Comparison of ENCODE assay signal across 10 cellular contexts in the genomic region with DNA sequence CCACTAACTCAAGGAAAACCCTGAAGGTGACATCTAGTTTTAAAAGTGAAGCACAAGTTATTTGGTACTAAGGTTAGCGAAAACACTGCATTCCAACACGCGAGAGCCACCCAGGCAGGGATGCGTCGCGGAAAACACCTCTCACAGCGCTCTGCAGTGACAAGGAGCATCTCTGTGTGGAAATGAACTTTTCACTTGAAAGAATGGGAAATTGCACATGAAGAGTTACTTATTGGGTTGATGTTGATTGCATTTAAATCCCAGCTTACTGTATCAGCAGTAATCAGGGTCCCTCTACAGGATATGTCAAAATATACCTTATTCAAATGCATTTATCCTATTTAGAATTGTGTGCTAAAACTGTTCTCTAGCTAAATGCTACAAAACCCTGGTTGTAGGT.
DNase-seq lines count a peak whose midpoint lies in the region; TF ChIP-seq lines count a peak whose summit lies in the region.
"Had no signal": no experiment of that assay in that cellular context is flagged by ENCODE, and none has a peak within 500 bp of the region (broad histone marks: within the 10 kb centered on the region; RNA-seq: fewer than 3 reads in every experiment).

No MANE protein-coding gene starts in this region.

- no peak overlapping the region for H3K4me3 Mint-ChIP-seq in Caco-2 (ENCODE audit: unreplicated experiment)

- peaks cover 14% of the 10 kb centered on the region for H3K4me1 ChIP-seq in left ventricle myocardium inferior
- peaks cover 0 to 22% of the 10 kb centered on the region in 2 donors for H3K4me1 ChIP-seq in right atrium auricular region
- no peaks in the 10 kb centered on the region for H3K4me1 ChIP-seq in adrenal gland (replicated peaks in 1 of 2)
- no peaks in the 10 kb centered on the region for H3K4me1 ChIP-seq in Caco-2

- peak overlapping the region; percentile 72 for H3K27ac ChIP-seq in left ventricle myocardium inferior (replicated peaks)
- peak overlapping the region in 1 of 2 donors; percentile 88 for H3K27ac ChIP-seq in right atrium auricular region
- no peak overlapping the region for H3K27ac ChIP-seq in adrenal gland

- peaks cover 85% of the 10 kb centered on the region for H3K27me3 ChIP-seq in left ventricle myocardium inferior (ENCODE audit: low read depth)
- H3K27me3 ChIP-seq in right atrium auricular region: no peaks in the 10 kb centered on the region
- H3K27me3 ChIP-seq in adrenal gland: no peaks in the 10 kb centered on the region
- no peaks in the 10 kb centered on the region; the same call in 1 of the 2 replicates for H3K27me3 ChIP-seq in Caco-2 (replicated peaks; ENCODE audit: control insufficient read depth, insufficient read depth, low read length)

- peaks cover 22% of the 10 kb centered on the region for H3K27me3 Mint-ChIP-seq in Caco-2 (ENCODE audit: insufficient read depth, unreplicated experiment)

- POLR2A ChIA-PET in Caco-2 (lab: Charles Lee): no interaction called here

- 56 to 60% (median 59%) methylated on average over 7 of the region's 7 CpGs for WGBS in adrenal gland, 4 donors

- H3K27ac Mint-ChIP-seq in Caco-2 (ENCODE audit: unreplicated experiment): no peak overlapping the region

- H3K36me3 ChIP-seq in left ventricle myocardium inferior (no peaks in the 10 kb centered on the region), right atrium auricular region (no peaks in the 10 kb centered on the region), adrenal gland (replicated peaks in 1 of 2) (no peaks in the 10 kb centered on the region), Caco-2 (ENCODE audit: control insufficient read depth, insufficient read depth, low read length) (no peaks in the 10 kb centered on the region)

- DNase-seq in left ventricle myocardium inferior (no peak), right atrium auricular region (ENCODE audit: low spot score) (no peak), astrocyte of the cerebellum (ENCODE audit: low read depth) (peak; percentile 43), kidney glomerular epithelial cell (lab: John Stamatoyannopoulos, UW) (peak; percentile 39), adrenal gland (no peak), Caco-2 (no peak), C1 segment of cervical spinal cord (lab: John Stamatoyannopoulos, UW) (no peak), islet precursor cell (no peak)
- DNase-seq: hippocampal formation, SIG-M5 had no signal

- no TSS peak for BruUV-seq in Caco-2 (replicated peaks; lab: Mats Ljungman, UMichigan)

- TF ChIP-seq CTCF in left ventricle myocardium inferior (IDR thresholded peaks at IDR 0.05; ENCODE audit: borderline replicate concordance) (no peak), right atrium auricular region (IDR thresholded peaks at IDR 0.05) (no peak), astrocyte of the cerebellum (IDR thresholded peaks at IDR 0.05; ENCODE audit: low read depth, low read length, missing control alignments) (no peak), adrenal gland (IDR thresholded peaks at IDR 0.05) (no peak), Caco-2 (IDR thresholded peaks at IDR 0.05; ENCODE audit: insufficient read depth in 1 of 2, low read depth in 1 of 2, low read length in 1 of 2, severe bottlenecking in 1 of 2, unreplicated experiment in 1 of 2) (no peak)

- TF ChIP-seq POLR2A in adrenal gland (IDR thresholded peaks at IDR 0.05): no peak

- no peaks in the 10 kb centered on the region for H3K9me3 Mint-ChIP-seq in Caco-2 (ENCODE audit: unreplicated experiment)

- CTCF ChIA-PET in Caco-2 (lab: Charles Lee): no interaction called here

- H3K4me3 ChIP-seq in left ventricle myocardium inferior (peak overlapping the region; percentile 64), right atrium auricular region (no peak overlapping the region), astrocyte of the cerebellum (ENCODE audit: low read depth, low read length) (peak overlapping the region; percentile 61), adrenal gland (peak overlapping the region in 1 of 4 donors; percentile 46), Caco-2 (ENCODE audit: low read depth, low read length) (no peak overlapping the region)

- H3K4me1 Mint-ChIP-seq in Caco-2 (ENCODE audit: low read depth, unreplicated experiment): no peaks in the 10 kb centered on the region

- intact Hi-C loops in left ventricle myocardium inferior (cut with micrococcal nuclease): no loop called here
- intact Hi-C loops in adrenal gland (cut with DNase I): no loop called here
- intact Hi-C loops in Caco-2 (cut with micrococcal nuclease; ENCODE audit: unreplicated experiment): no loop called here

- no peaks in the 10 kb centered on the region for H3K9me3 ChIP-seq in left ventricle myocardium inferior (replicated peaks)
- no peaks in the 10 kb centered on the region for H3K9me3 ChIP-seq in right atrium auricular region
- H3K9me3 ChIP-seq in adrenal gland (replicated peaks in 1 of 3): no peaks in the 10 kb centered on the region
- H3K9me3 ChIP-seq in Caco-2: no peaks in the 10 kb centered on the region

- in situ Hi-C loops in astrocyte of the cerebellum (cut with HindIII; ENCODE audit: low sequenced_read_pairs): loop anchor here (25.0 kb wide), 1 partner anchor 864 kb away; no protein-coding TSS in a partner anchor

- H3K36me3 Mint-ChIP-seq in Caco-2 (ENCODE audit: insufficient read depth, unreplicated experiment): no peaks in the 10 kb centered on the region

Comparison
In these comparisons a context has a peak if more than half of its experiments do, and no peak if none do; other contexts are left out.
1. H3K4me3 ChIP-seq: peak in left ventricle myocardium inferior (single experiment) and astrocyte of the cerebellum (single experiment); none in right atrium auricular region (0 of 2) and Caco-2 (single experiment).
2. DNase-seq: peak in astrocyte of the cerebellum (single experiment) and kidney glomerular epithelial cell (single experiment); none in left ventricle myocardium inferior (single experiment), right atrium auricular region (single experiment), adrenal gland (0 of 7), Caco-2 (0 of 2), C1 segment of cervical spinal cord (0 of 14) and islet precursor cell (single experiment).